In genomic region chr12:109951136-109951535, GRCh38 we compare ENCODE assay signal across 12 cellular contexts. TPM values are rescaled to one million over a fixed set of nuclear protein-coding genes. Genes with fewer than 3 reads are reported as not detected.
DNase-seq lines count a peak whose midpoint lies in the region; ATAC-seq and TF ChIP-seq lines count a peak whose summit lies in the region.
"Had no signal": no experiment of that assay in that cellular context is flagged by ENCODE, and none has a peak within 500 bp of the region (broad histone marks: within the 10 kb centered on the region; RNA-seq: fewer than 3 reads in every experiment).

No MANE protein-coding gene starts in this region.

- H3K4me1 ChIP-seq in tibial artery, result peaks cover 0 to 28% (median 13%) of the 10 kb centered on the region in 4 donors

- TF ChIP-seq CTCF in astrocyte of the spinal cord (IDR thresholded peaks at IDR 0.05; ENCODE audit: low read depth, low read length), result no peak
- no peak for TF ChIP-seq CTCF in tibial artery (IDR thresholded peaks at IDR 0.05)
- TF ChIP-seq CTCF in GM10248 (IDR thresholded peaks at IDR 0.05; ENCODE audit: control extremely low read depth, extremely low read depth, low read depth, missing control alignments), result no peak

- POLR2A ChIA-PET in GM10248 (lab: Yijun Ruan, JAX), result no interaction called here

- no peaks in the 10 kb centered on the region for H3K27me3 ChIP-seq in tibial artery
- H3K27me3 ChIP-seq: BE2C, dorsolateral prefrontal cortex had no signal

- H3K9me3 ChIP-seq in tibial artery, result no peaks in the 10 kb centered on the region
- H3K9me3 ChIP-seq: BE2C had no signal

- H3K4me3 ChIP-seq in astrocyte of the spinal cord (ENCODE audit: low read depth, low read length), result no peak overlapping the region
- H3K4me3 ChIP-seq in tibial artery, result no peak overlapping the region
- H3K4me3 ChIP-seq: dorsolateral prefrontal cortex had no signal

- in situ Hi-C loops in astrocyte of the spinal cord (cut with HindIII; ENCODE audit: low sequenced_read_pairs), result no loop called here

- H3K27ac ChIP-seq in tibial artery, result peak overlapping the region; percentile 53 to 54

- ATAC-seq in left cardiac atrium, result peak; percentile 9 to 62
- no peak for ATAC-seq in Right ventricle myocardium inferior
- no peak for ATAC-seq in HG02571 (IDR thresholded peaks at IDR 0.05; ENCODE audit: unreplicated experiment)
- no peak for ATAC-seq in GM21381 (IDR thresholded peaks at IDR 0.05; ENCODE audit: unreplicated experiment)

- H3K36me3 ChIP-seq in tibial artery, result peaks cover 28 to 92% (median 55%) of the 10 kb centered on the region in 3 donors

- no peak for DNase-seq in left cardiac atrium
- DNase-seq in Right ventricle myocardium inferior (ENCODE audit: missing footprints), result no peak
- peak; percentile 89 for DNase-seq in astrocyte of the spinal cord (ENCODE audit: low read depth, low spot score)
- DNase-seq in kidney glomerular epithelial cell (lab: John Stamatoyannopoulos, UW), result peak; percentile 93
- no peak for DNase-seq in tibial artery
- DNase-seq in GM10248 (ENCODE audit: extremely low spot score), result no peak
- DNase-seq: activated CD8-positive, alpha-beta memory T cell treated with anti-CD3 and anti-CD28 coated beads, Interleukin-2, amount 50 U/mL, for 4 hours; stimulated activated CD4-positive, alpha-beta T cell treated with anti-CD3 and anti-CD28 coated beads, Interleukin-4, amount 100 ng/mL, for 1 hour had no signal

- CTCF ChIA-PET in GM10248 (lab: Yijun Ruan, JAX), result no interaction called here

- intact Hi-C loops in left cardiac atrium (cut with DNase I) (no loop called here), Right ventricle myocardium inferior (cut with DNase I) (no loop called here), tibial artery (cut with DNase I; ENCODE audit: low total_unique reads) (no loop called here)

RNA-seq across cellular contexts. Expression of gene GIT2, which starts 45.0 kb away (rescaled TPM):
- total RNA-seq in left cardiac atrium (10 to 100 TPM; 34.5 to 35.3 TPM), Right ventricle myocardium inferior (47.1 TPM)

RNA-seq across cellular contexts. Expression of gene ANKRD13A, which starts 48.1 kb away (rescaled TPM):
- total RNA-seq in left cardiac atrium (10 to 100 TPM; 18.7 to 20.4 TPM), Right ventricle myocardium inferior (22.9 TPM)

RNA-seq across cellular contexts. Expression of gene TCHP, which starts 51.1 kb away (rescaled TPM):
- total RNA-seq in left cardiac atrium (10 to 100 TPM; 10.9 to 11.5 TPM), Right ventricle myocardium inferior (8.4 TPM)

Comparison
In these comparisons a context has a peak if more than half of its experiments do, and no peak if none do; other contexts are left out.
1. ATAC-seq: peak in left cardiac atrium (2 of 2); none in Right ventricle myocardium inferior (single experiment), HG02571 (single experiment) and GM21381 (single experiment).
2. DNase-seq: peak in astrocyte of the spinal cord (single experiment) and kidney glomerular epithelial cell (single experiment); none in left cardiac atrium (single experiment), Right ventricle myocardium inferior (single experiment), tibial artery (0 of 2) and GM10248 (single experiment).